Comparison of ENCODE assay signal across 1 cellular context in the genomic region with DNA sequence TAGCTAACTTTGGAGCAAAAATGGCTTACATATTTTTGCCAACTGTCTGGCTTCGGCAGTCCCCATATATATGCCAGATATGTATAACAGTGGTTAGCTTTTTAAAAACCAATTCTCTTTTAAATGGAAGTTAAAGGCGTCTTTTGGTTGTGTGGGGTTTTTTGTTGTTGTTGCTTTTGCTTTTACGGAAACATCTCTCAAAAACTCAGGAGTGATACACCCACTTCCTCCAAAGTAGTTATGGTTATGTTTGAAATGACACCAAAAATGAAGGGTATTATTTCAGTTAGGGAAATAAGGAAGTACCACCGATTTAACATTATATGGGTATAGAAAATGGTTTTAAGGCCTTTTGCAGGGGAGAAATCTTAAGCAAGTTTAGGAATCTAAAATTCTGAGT.
TF ChIP-seq lines count a peak whose summit lies in the region.

No MANE protein-coding gene starts in this region.

TF ChIP-seq in SK-N-SH, 30 proteins besides CTCF, POLR2A, EP300 and RAD21 (continued from another document):
- no peak for TF ChIP-seq MXI1 (IDR thresholded peaks at IDR 0.05; ENCODE audit: low read depth, low read length)
- no peak for TF ChIP-seq TAF1 (IDR thresholded peaks at IDR 0.05; ENCODE audit: borderline replicate concordance, low read depth, low read length)
- TF ChIP-seq, protein P1, sequence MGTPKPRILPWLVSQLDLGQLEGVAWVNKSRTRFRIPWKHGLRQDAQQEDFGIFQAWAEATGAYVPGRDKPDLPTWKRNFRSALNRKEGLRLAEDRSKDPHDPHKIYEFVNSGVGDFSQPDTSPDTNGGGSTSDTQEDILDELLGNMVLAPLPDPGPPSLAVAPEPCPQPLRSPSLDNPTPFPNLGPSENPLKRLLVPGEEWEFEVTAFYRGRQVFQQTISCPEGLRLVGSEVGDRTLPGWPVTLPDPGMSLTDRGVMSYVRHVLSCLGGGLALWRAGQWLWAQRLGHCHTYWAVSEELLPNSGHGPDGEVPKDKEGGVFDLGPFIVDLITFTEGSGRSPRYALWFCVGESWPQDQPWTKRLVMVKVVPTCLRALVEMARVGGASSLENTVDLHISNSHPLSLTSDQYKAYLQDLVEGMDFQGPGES (IDR thresholded peaks at IDR 0.05; ENCODE audit: low read depth, low read length): no peak
- TF ChIP-seq, protein P2, sequence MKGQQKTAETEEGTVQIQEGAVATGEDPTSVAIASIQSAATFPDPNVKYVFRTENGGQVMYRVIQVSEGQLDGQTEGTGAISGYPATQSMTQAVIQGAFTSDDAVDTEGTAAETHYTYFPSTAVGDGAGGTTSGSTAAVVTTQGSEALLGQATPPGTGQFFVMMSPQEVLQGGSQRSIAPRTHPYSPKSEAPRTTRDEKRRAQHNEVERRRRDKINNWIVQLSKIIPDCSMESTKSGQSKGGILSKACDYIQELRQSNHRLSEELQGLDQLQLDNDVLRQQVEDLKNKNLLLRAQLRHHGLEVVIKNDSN (IDR thresholded peaks at IDR 0.05; ENCODE audit: borderline replicate concordance, low read depth): no peak
- TF ChIP-seq FOXJ3 (CRISPR knock-in tag; IDR thresholded peaks at IDR 0.05): no peak
- no peak for TF ChIP-seq FOXM1 (IDR thresholded peaks at IDR 0.05; ENCODE audit: low read depth)
- no peak for TF ChIP-seq ELF1 (IDR thresholded peaks at IDR 0.05)
